In the genomic region with DNA sequence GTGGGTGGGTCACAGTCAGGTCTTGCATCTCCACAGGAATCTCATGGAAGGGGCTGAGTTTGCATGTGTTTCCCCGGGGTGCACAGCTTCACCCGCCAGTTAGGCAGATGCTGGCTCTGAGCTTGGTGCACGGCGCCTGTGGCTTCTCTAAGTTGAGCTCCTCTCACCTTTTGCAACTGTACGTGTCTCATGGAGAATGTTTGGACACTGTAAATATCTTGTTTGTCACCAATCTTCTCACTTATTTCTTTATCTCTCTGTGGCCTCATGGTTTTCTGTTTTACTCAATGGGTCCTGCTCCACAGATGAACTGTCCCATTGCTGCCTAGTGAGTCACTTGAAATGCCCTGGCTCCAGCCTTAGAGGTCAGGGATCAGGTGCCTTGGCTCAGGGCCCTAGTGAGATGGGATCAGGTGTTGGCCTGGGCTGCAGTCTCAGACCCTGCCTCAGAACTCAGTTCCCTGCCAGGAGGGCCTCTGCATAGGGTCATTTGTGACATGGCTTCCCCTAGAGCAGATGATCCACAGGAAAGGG, we compare ENCODE assay signal across 14 cellular contexts.
"Had no signal": no experiment of that assay in that cellular context is flagged by ENCODE, and none has a peak within 500 bp of the region (broad histone marks: within the 10 kb centered on the region; RNA-seq: fewer than 3 reads in every experiment).

No MANE protein-coding gene starts in this region.

- ATAC-seq: activated CD8-positive, alpha-beta memory T cell treated with anti-CD3 and anti-CD28 coated beads, Interleukin-2, amount 10 ng/mL, durations not matched to agents 7 days and 5 days; esophagus mucosa; left lung; naive thymus-derived CD8-positive, alpha-beta T cell had no signal

- H3K27ac ChIP-seq: colonic mucosa, left lung, neutrophil, right lobe of liver, stomach, testis had no signal

- H3K27me3 ChIP-seq: colonic mucosa, left lung, right lobe of liver, stomach, testis had no signal

- H3K4me3 ChIP-seq: colonic mucosa, left lung, right lobe of liver, stomach, testis had no signal

- DNase-seq: activated CD4-positive, alpha-beta memory T cell treated with anti-CD3 and anti-CD28 coated beads for 36 hours; activated CD8-positive, alpha-beta memory T cell treated with anti-CD3 and anti-CD28 coated beads, Interleukin-2, amount 10 ng/mL, durations not matched to agents 7 days and 5 days; activated naive CD4-positive, alpha-beta T cell treated with anti-CD3 and anti-CD28 coated beads, Interleukin-2, amount 50 U/mL, for 16 hours; activated T-cell treated with anti-CD3 and anti-CD28 coated beads, Interleukin-2, amount 50 U/mL, for 24 hours; caudate nucleus; colonic mucosa; hippocampal formation; right lobe of liver; stomach; testis had no signal

- H3K9me3 ChIP-seq: colonic mucosa, left lung, neutrophil, right lobe of liver, stomach, testis had no signal

- H3K36me3 ChIP-seq: colonic mucosa, left lung, neutrophil, right lobe of liver had no signal

- H3K4me1 ChIP-seq: colonic mucosa, left lung, right lobe of liver, testis had no signal
